Comparison of ENCODE assay signal across 9 cellular contexts in the genomic region with DNA sequence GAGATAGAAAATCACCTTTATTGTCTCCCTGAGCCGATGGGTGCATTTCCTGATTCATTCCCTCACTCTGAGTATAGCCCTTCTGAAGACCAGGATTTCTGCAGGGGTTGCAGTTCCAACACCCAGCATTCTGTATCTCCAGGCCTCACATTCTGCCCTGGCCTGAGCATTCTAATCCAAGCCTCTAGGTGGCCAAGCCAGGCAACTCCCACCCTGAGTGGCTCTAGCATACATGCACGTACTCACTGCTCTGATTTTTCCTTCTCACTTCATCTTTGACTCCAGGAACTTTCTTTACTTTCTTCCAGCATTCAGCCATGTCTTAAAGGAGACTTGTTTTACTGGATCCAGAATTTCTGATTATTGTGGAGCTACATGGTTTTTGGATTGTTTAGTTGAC.
DNase-seq lines count a peak whose midpoint lies in the region; ATAC-seq and TF ChIP-seq lines count a peak whose summit lies in the region.
"Had no signal": no experiment of that assay in that cellular context is flagged by ENCODE, and none has a peak within 500 bp of the region (broad histone marks: within the 10 kb centered on the region; RNA-seq: fewer than 3 reads in every experiment).

No MANE protein-coding gene starts in this region.

- WGBS in stomach, 5 donors = 48 to 65% (median 60%) methylated on average over 2 of the region's 2 CpGs

- peak in 3 of 7 experiments; percentile 24 to 26 (median 26) for TF ChIP-seq CTCF in stomach (IDR thresholded peaks at IDR 0.05)

- no peaks in the 10 kb centered on the region for H3K27me3 ChIP-seq in SJCRH30
- no peaks in the 10 kb centered on the region for H3K27me3 ChIP-seq in stomach

- intact Hi-C loops in stomach (cut with DNase I; ENCODE audit: low total_unique reads) (loop anchor here (10.0 kb wide), 2 partner anchors 417 to 567 kb away; no protein-coding TSS in a partner anchor), sciatic nerve (cut with DNase I) (loop anchor here (10.0 kb wide), 2 partner anchors 407 to 567 kb away; no protein-coding TSS in a partner anchor)

- H3K9me3 ChIP-seq in SJCRH30 (replicated peaks) (no peaks in the 10 kb centered on the region), stomach (no peaks in the 10 kb centered on the region)

- H3K27ac ChIP-seq in SJCRH30 (no peak overlapping the region), stomach (no peak overlapping the region)
- H3K27ac ChIP-seq: skin epidermis had no signal

- DNase-seq in DMS53 treated with DMSO at 0.1 percent for 48 hours (lab: John Stamatoyannopoulos, UW; ENCODE audit: unreplicated experiment) (peak; percentile 43), SJCRH30 (peak; percentile 49 to 64), germinal center (ENCODE audit: low spot score) (peak; percentile 26), stomach (peak; percentile 41), sciatic nerve (ENCODE audit: low spot score) (no peak)

- H3K4me3 ChIP-seq in SJCRH30 (no peak overlapping the region), stomach (no peak overlapping the region)
- H3K4me3 ChIP-seq: skin epidermis had no signal

- no peak for TF ChIP-seq EP300 in stomach (IDR thresholded peaks at IDR 0.05)

- peak; percentile 65 for ATAC-seq in GM19035 (IDR thresholded peaks at IDR 0.05; ENCODE audit: unreplicated experiment)
- peak; percentile 54 for ATAC-seq in HG03565 (IDR thresholded peaks at IDR 0.05; ENCODE audit: unreplicated experiment)
- ATAC-seq in GM19328 (IDR thresholded peaks at IDR 0.05; ENCODE audit: unreplicated experiment) = no peak
- no peak for ATAC-seq in sciatic nerve

- TF ChIP-seq POLR2A in stomach (IDR thresholded peaks at IDR 0.05) = no peak

- H3K4me1 ChIP-seq in SJCRH30 (no peaks in the 10 kb centered on the region; the same call in 1 of the 2 replicates), stomach (peaks cover 0 to 23% (median 20%) of the 10 kb centered on the region in 4 donors)

- H3K36me3 ChIP-seq in SJCRH30 (no peaks in the 10 kb centered on the region), stomach (no peaks in the 10 kb centered on the region)

Comparison
In these comparisons a context has a peak if more than half of its experiments do, and no peak if none do; other contexts are left out.
1. ATAC-seq: peak in GM19035 (single experiment) and HG03565 (single experiment); none in GM19328 (single experiment) and sciatic nerve (single experiment).